In the genomic region with DNA sequence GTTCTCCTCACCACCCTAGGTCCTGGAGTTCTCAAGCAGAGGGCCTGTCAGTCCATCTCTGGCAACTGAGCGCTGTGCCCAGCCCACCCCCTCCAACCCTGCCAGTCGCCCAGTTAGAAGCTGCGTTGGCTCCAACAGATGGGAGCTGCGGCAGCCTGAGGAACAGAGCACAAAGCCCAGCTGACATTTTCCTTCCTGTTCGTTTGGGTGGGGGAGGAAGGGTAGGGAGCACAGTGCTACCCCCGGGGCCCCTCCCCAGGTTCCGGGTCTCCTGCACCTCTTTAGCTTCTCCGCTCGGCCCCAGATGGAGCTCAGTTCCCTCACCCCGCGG, we compare ENCODE assay signal across 1 cellular context.
TF ChIP-seq lines count a peak whose summit lies in the region.

No MANE protein-coding gene starts in this region.

TF ChIP-seq in GM23338, 12 proteins besides CTCF, POLR2A, EP300 and RAD21 (continued from another document):
- TF ChIP-seq, protein P1, sequence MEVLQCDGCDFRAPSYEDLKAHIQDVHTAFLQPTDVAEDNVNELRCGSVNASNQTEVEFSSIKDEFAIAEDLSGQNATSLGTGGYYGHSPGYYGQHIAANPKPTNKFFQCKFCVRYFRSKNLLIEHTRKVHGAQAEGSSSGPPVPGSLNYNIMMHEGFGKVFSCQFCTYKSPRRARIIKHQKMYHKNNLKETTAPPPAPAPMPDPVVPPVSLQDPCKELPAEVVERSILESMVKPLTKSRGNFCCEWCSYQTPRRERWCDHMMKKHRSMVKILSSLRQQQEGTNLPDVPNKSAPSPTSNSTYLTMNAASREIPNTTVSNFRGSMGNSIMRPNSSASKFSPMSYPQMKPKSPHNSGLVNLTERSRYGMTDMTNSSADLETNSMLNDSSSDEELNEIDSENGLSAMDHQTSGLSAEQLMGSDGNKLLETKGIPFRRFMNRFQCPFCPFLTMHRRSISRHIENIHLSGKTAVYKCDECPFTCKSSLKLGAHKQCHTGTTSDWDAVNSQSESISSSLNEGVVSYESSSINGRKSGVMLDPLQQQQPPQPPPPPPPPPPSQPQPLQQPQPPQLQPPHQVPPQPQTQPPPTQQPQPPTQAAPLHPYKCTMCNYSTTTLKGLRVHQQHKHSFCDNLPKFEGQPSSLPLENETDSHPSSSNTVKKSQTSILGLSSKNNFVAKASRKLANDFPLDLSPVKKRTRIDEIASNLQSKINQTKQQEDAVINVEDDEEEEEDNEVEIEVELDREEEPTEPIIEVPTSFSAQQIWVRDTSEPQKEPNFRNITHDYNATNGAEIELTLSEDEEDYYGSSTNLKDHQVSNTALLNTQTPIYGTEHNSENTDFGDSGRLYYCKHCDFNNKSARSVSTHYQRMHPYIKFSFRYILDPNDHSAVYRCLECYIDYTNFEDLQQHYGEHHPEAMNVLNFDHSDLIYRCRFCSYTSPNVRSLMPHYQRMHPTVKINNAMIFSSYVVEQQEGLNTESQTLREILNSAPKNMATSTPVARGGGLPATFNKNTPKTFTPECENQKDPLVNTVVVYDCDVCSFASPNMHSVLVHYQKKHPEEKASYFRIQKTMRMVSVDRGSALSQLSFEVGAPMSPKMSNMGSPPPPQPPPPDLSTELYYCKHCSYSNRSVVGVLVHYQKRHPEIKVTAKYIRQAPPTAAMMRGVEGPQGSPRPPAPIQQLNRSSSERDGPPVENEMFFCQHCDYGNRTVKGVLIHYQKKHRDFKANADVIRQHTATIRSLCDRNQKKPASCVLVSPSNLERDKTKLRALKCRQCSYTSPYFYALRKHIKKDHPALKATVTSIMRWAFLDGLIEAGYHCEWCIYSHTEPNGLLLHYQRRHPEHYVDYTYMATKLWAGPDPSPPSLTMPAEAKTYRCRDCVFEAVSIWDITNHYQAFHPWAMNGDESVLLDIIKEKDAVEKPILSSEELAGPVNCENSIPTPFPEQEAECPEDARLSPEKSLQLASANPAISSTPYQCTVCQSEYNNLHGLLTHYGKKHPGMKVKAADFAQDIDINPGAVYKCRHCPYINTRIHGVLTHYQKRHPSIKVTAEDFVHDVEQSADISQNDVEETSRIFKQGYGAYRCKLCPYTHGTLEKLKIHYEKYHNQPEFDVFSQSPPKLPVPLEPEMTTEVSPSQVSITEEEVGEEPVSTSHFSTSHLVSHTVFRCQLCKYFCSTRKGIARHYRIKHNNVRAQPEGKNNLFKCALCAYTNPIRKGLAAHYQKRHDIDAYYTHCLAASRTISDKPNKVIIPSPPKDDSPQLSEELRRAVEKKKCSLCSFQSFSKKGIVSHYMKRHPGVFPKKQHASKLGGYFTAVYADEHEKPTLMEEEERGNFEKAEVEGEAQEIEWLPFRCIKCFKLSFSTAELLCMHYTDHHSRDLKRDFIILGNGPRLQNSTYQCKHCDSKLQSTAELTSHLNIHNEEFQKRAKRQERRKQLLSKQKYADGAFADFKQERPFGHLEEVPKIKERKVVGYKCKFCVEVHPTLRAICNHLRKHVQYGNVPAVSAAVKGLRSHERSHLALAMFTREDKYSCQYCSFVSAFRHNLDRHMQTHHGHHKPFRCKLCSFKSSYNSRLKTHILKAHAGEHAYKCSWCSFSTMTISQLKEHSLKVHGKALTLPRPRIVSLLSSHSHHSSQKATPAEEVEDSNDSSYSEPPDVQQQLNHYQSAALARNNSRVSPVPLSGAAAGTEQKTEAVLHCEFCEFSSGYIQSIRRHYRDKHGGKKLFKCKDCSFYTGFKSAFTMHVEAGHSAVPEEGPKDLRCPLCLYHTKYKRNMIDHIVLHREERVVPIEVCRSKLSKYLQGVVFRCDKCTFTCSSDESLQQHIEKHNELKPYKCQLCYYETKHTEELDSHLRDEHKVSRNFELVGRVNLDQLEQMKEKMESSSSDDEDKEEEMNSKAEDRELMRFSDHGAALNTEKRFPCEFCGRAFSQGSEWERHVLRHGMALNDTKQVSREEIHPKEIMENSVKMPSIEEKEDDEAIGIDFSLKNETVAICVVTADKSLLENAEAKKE (CRISPR knock-in tag; IDR thresholded peaks at IDR 0.05): no peak
- no peak for TF ChIP-seq JUNB (IDR thresholded peaks at IDR 0.05; ENCODE audit: unreplicated experiment)
